15 cellular contexts compared by ENCODE assay signal in the genomic region with DNA sequence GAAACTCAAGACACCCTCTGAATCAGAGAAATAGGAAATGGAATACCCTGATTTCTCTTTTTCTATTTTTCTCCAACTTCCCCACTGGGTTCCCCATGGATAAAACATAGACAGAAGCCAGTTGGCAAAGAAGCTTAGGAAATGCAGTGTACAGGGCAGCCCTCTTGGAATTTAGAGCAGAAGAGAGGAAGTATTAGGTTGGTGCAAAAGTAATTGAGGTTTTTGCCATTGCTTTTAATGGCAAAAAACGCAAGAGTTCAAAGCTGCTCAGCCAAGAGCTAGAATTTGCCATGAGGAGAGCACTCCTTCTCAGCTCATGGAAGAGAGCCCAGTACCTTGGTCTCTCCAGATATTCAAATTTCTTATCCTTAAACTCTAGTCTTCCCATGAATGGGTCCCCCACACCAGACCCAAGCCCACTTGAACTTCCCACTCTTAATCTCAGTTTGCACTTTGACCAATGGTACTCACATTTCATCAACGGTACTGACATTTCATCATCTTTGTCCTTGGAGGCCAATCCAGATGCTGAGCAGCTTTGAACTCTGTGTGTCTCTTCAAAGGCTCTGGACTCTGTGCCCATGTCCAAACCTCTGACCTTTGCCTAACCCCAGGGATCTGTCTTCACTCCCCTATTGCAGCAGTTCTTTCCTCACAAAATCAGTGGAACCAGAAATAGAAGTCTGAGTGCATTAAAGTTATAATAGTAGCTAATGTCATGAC.
DNase-seq lines count a peak whose midpoint lies in the region; ATAC-seq and TF ChIP-seq lines count a peak whose summit lies in the region.
"Had no signal": no experiment of that assay in that cellular context is flagged by ENCODE, and none has a peak within 500 bp of the region (broad histone marks: within the 10 kb centered on the region; RNA-seq: fewer than 3 reads in every experiment).

No MANE protein-coding gene starts in this region.

- H3K4me3 ChIP-seq in GM23338 (no peak overlapping the region), Karpas-422 (ENCODE audit: low read length) (no peak overlapping the region)
- H3K4me3 ChIP-seq: BLaER1 had no signal

- H3K27ac Mint-ChIP-seq in GM23338 = no peak overlapping the region
- H3K27ac Mint-ChIP-seq: CD8-positive, alpha-beta memory T cell had no signal

- no peak overlapping the region for H3K4me2 ChIP-seq in GM23338
- no peak overlapping the region for H3K4me2 ChIP-seq in Karpas-422 (ENCODE audit: low read depth, low read length, poor library complexity, severe bottlenecking)
- H3K4me2 ChIP-seq: BLaER1 had no signal

- no peak for TF ChIP-seq CTCF in GM23338 (conservative IDR thresholded peaks at IDR 0.05; ENCODE audit: low read depth in 2 of 2)

- no peak overlapping the region for H3K9ac ChIP-seq in Karpas-422 (ENCODE audit: low read length)
- H3K9ac ChIP-seq: BLaER1 had no signal

- H4K20me1 ChIP-seq in GM23338 (replicated peaks; ENCODE audit: insufficient read depth) (no peaks in the 10 kb centered on the region), Karpas-422 (ENCODE audit: insufficient read depth, low read depth, low read length) (no peaks in the 10 kb centered on the region)
- H4K20me1 ChIP-seq: BLaER1 had no signal

- intact Hi-C loops in sciatic nerve (cut with DNase I) = no loop called here

- no peak overlapping the region for H3K4me3 Mint-ChIP-seq in GM23338
- H3K4me3 Mint-ChIP-seq: CD8-positive, alpha-beta memory T cell had no signal

- no peaks in the 10 kb centered on the region for H3K36me3 Mint-ChIP-seq in GM23338 (ENCODE audit: low read depth)
- H3K36me3 Mint-ChIP-seq: CD8-positive, alpha-beta memory T cell had no signal

- H3K9me2 ChIP-seq in GM23338 (ENCODE audit: insufficient read depth) (peaks cover 9% of the 10 kb centered on the region; the same call in 1 of the 2 replicates), Karpas-422 (replicated peaks; ENCODE audit: insufficient read depth, low read length) (no peaks in the 10 kb centered on the region)

- DNase-seq in GM23338 (ENCODE audit: low spot score) (no peak), OCI-M1 (lab: John Stamatoyannopoulos, UW) (peak; percentile 67), left lobe of liver (ENCODE audit: low spot score) (peak; percentile 89), sciatic nerve (ENCODE audit: low spot score) (no peak), Karpas-422 (no peak), GOT3 (lab: John Stamatoyannopoulos, UW) (no peak)
- DNase-seq: 8988T; AML-193; Caco-2; CD8-positive, alpha-beta memory T cell; DND-41; GDM1; H7 had no signal

- peaks cover 1% of the 10 kb centered on the region for H3K27me3 Mint-ChIP-seq in GM23338 (ENCODE audit: insufficient read depth, low read depth, poor library complexity)

- no peaks in the 10 kb centered on the region for H3K9me3 Mint-ChIP-seq in GM23338
- H3K9me3 Mint-ChIP-seq: CD8-positive, alpha-beta memory T cell had no signal

- H3K4me1 Mint-ChIP-seq in GM23338 = no peaks in the 10 kb centered on the region
- H3K4me1 Mint-ChIP-seq: CD8-positive, alpha-beta memory T cell had no signal

- no peaks in the 10 kb centered on the region for H3F3A ChIP-seq in GM23338 (replicated peaks; ENCODE audit: low read depth)

- H3K27ac ChIP-seq in GM23338 (ENCODE audit: low read depth) = no peak overlapping the region
- no peak overlapping the region for H3K27ac ChIP-seq in Karpas-422 (ENCODE audit: low read length)
- H3K27ac ChIP-seq: BLaER1 had no signal

- ATAC-seq in GM23338 = no peak
- ATAC-seq in left lobe of liver = peak; percentile 83
- ATAC-seq in sciatic nerve = peak; percentile 98
- no peak for ATAC-seq in HG03159 (IDR thresholded peaks at IDR 0.05; ENCODE audit: unreplicated experiment)

- H3K36me3 ChIP-seq in GM23338 (ENCODE audit: insufficient read depth) (no peaks in the 10 kb centered on the region), Karpas-422 (ENCODE audit: insufficient read depth, low read length) (no peaks in the 10 kb centered on the region)
- H3K36me3 ChIP-seq: BLaER1 had no signal

- H3K27me3 ChIP-seq in GM23338 (ENCODE audit: insufficient read depth) (no peaks in the 10 kb centered on the region), Karpas-422 (ENCODE audit: low read length) (no peaks in the 10 kb centered on the region)
- H3K27me3 ChIP-seq: BLaER1 had no signal

- no peaks in the 10 kb centered on the region for H3K9me3 ChIP-seq in Karpas-422 (ENCODE audit: low read length)
- H3K9me3 ChIP-seq: BLaER1, Caco-2 had no signal

- no peaks in the 10 kb centered on the region for H3K79me2 ChIP-seq in GM23338 (replicated peaks; ENCODE audit: insufficient read depth)
- no peaks in the 10 kb centered on the region for H3K79me2 ChIP-seq in Karpas-422 (ENCODE audit: low read length)

- H2AFZ ChIP-seq in GM23338 (peak overlapping the region; percentile 4; the same call in 1 of the 2 replicates), Karpas-422 (ENCODE audit: low read length) (no peak overlapping the region)

- H3K4me1 ChIP-seq in GM23338 (ENCODE audit: insufficient read depth) (no peaks in the 10 kb centered on the region), Karpas-422 (ENCODE audit: low read length) (no peaks in the 10 kb centered on the region)
- H3K4me1 ChIP-seq: Caco-2 had no signal

TF ChIP-seq in GM23338, 12 proteins besides CTCF, POLR2A, EP300 and RAD21 (continues in another document):
- TF ChIP-seq, protein P1, sequence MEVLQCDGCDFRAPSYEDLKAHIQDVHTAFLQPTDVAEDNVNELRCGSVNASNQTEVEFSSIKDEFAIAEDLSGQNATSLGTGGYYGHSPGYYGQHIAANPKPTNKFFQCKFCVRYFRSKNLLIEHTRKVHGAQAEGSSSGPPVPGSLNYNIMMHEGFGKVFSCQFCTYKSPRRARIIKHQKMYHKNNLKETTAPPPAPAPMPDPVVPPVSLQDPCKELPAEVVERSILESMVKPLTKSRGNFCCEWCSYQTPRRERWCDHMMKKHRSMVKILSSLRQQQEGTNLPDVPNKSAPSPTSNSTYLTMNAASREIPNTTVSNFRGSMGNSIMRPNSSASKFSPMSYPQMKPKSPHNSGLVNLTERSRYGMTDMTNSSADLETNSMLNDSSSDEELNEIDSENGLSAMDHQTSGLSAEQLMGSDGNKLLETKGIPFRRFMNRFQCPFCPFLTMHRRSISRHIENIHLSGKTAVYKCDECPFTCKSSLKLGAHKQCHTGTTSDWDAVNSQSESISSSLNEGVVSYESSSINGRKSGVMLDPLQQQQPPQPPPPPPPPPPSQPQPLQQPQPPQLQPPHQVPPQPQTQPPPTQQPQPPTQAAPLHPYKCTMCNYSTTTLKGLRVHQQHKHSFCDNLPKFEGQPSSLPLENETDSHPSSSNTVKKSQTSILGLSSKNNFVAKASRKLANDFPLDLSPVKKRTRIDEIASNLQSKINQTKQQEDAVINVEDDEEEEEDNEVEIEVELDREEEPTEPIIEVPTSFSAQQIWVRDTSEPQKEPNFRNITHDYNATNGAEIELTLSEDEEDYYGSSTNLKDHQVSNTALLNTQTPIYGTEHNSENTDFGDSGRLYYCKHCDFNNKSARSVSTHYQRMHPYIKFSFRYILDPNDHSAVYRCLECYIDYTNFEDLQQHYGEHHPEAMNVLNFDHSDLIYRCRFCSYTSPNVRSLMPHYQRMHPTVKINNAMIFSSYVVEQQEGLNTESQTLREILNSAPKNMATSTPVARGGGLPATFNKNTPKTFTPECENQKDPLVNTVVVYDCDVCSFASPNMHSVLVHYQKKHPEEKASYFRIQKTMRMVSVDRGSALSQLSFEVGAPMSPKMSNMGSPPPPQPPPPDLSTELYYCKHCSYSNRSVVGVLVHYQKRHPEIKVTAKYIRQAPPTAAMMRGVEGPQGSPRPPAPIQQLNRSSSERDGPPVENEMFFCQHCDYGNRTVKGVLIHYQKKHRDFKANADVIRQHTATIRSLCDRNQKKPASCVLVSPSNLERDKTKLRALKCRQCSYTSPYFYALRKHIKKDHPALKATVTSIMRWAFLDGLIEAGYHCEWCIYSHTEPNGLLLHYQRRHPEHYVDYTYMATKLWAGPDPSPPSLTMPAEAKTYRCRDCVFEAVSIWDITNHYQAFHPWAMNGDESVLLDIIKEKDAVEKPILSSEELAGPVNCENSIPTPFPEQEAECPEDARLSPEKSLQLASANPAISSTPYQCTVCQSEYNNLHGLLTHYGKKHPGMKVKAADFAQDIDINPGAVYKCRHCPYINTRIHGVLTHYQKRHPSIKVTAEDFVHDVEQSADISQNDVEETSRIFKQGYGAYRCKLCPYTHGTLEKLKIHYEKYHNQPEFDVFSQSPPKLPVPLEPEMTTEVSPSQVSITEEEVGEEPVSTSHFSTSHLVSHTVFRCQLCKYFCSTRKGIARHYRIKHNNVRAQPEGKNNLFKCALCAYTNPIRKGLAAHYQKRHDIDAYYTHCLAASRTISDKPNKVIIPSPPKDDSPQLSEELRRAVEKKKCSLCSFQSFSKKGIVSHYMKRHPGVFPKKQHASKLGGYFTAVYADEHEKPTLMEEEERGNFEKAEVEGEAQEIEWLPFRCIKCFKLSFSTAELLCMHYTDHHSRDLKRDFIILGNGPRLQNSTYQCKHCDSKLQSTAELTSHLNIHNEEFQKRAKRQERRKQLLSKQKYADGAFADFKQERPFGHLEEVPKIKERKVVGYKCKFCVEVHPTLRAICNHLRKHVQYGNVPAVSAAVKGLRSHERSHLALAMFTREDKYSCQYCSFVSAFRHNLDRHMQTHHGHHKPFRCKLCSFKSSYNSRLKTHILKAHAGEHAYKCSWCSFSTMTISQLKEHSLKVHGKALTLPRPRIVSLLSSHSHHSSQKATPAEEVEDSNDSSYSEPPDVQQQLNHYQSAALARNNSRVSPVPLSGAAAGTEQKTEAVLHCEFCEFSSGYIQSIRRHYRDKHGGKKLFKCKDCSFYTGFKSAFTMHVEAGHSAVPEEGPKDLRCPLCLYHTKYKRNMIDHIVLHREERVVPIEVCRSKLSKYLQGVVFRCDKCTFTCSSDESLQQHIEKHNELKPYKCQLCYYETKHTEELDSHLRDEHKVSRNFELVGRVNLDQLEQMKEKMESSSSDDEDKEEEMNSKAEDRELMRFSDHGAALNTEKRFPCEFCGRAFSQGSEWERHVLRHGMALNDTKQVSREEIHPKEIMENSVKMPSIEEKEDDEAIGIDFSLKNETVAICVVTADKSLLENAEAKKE (CRISPR knock-in tag; IDR thresholded peaks at IDR 0.05) = no peak
- TF ChIP-seq ZNF114 (CRISPR knock-in tag; IDR thresholded peaks at IDR 0.05) = no peak

Comparison
In these comparisons a context has a peak if more than half of its experiments do, and no peak if none do; other contexts are left out.
1. ATAC-seq: peak in left lobe of liver (single experiment) and sciatic nerve (single experiment); none in GM23338 (single experiment) and HG03159 (single experiment).
2. DNase-seq: peak in OCI-M1 (single experiment) and left lobe of liver (single experiment); none in GM23338 (single experiment), sciatic nerve (single experiment), Karpas-422 (single experiment) and GOT3 (single experiment).